In genomic region chr12:109727746-109728726, GRCh38 we compare ENCODE assay signal across 20 cellular contexts.
DNase-seq lines count a peak whose midpoint lies in the region; ATAC-seq and TF ChIP-seq lines count a peak whose summit lies in the region.
"Had no signal": no experiment of that assay in that cellular context is flagged by ENCODE, and none has a peak within 500 bp of the region (broad histone marks: within the 10 kb centered on the region; RNA-seq: fewer than 3 reads in every experiment).

No MANE protein-coding gene starts in this region.

- TF ChIP-seq CTCF in WERI-Rb-1 (IDR thresholded peaks at IDR 0.05; ENCODE audit: low read depth, low read length): no peak

- no peak overlapping the region for H3K4me3 ChIP-seq in WERI-Rb-1 (ENCODE audit: low read depth, low read length)
- H3K4me3 ChIP-seq: BLaER1, PC-9, thoracic aorta had no signal

- DNase-seq in NCI-H510A treated with DMSO at 0.1 percent for 48 hours (lab: John Stamatoyannopoulos, UW) (peak; percentile 9), NCI-H510A (lab: John Stamatoyannopoulos, UW) (no peak), WERI-Rb-1 (no peak), substantia nigra (lab: John Stamatoyannopoulos, UW) (no peak), T-helper 1 cell (no peak), DMS 273 (lab: John Stamatoyannopoulos, UW; ENCODE audit: unreplicated experiment) (no peak)
- DNase-seq: activated CD4-positive, alpha-beta T cell treated with anti-CD3 and anti-CD28 coated beads, Interleukin-2, amount 10 ng/mL, durations not matched to agents 7 days and 5 days; DMS153; effector CD4-positive, alpha-beta T cell; kidney glomerular epithelial cell; MV-4-11; NCI-H2081 treated with DMSO at 0.1 percent for 48 hours; NCI-H748 treated with DMSO at 0.1 percent for 48 hours; PC-9; stimulated activated CD4-positive, alpha-beta T cell treated with anti-CD3 and anti-CD28 coated beads, Interleukin-4, amount 100 ng/mL, for 24 hours had no signal

- ATAC-seq in GM18505 (IDR thresholded peaks at IDR 0.05; ENCODE audit: unreplicated experiment): no peak

- peaks cover 83% of the 10 kb centered on the region for H3K36me3 ChIP-seq in WERI-Rb-1
- H3K36me3 ChIP-seq: BLaER1, thoracic aorta had no signal

- H3K27me3 ChIP-seq in WERI-Rb-1 (ENCODE audit: insufficient read depth, low read depth, severe bottlenecking) (no peaks in the 10 kb centered on the region), layer of hippocampus (ENCODE audit: control insufficient read depth, insufficient read depth, low read length) (no peaks in the 10 kb centered on the region)
- H3K27me3 ChIP-seq: BLaER1 had no signal

- TF ChIP-seq POLR2A in GM18505 (IDR thresholded peaks at IDR 0.05; ENCODE audit: borderline replicate concordance, extremely low read depth, insufficient read depth, insufficient read length): no peak

- H3K27ac ChIP-seq in WERI-Rb-1 (peak overlapping the region; percentile 48; the same call in 1 of the 2 replicates), layer of hippocampus (ENCODE audit: low read depth, low read length) (peak overlapping the region; percentile 92), substantia nigra (ENCODE audit: low read depth, low read length, poor library complexity, severe bottlenecking) (peak overlapping the region; percentile 97)
- H3K27ac ChIP-seq: BLaER1, HL-60, PC-9, thoracic aorta had no signal

- no peaks in the 10 kb centered on the region for H3K9me3 ChIP-seq in WERI-Rb-1 (ENCODE audit: severe bottlenecking)
- H3K9me3 ChIP-seq: BLaER1, thoracic aorta had no signal
